In the genomic region with DNA sequence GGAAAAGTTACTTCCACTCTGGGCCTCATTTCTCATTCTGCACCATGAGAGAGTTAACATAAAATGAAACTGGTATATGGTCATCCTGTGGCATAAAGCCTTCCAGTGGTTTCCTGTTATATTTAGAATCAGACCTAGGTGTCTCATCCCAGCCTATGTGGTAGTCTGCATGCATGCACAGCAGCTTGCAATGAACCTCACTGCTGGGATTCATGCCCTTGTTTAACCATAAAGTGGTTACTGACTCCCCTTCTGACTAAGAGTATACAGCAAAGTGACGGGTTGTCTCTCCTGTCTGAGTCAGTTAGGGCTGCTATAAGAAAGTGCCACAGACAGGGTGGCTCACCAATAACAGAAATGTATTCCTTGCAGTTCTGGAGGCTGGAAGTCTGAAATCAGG, we compare ENCODE assay signal across 15 cellular contexts. TPM values are rescaled to one million over a fixed set of nuclear protein-coding genes. Genes with fewer than 3 reads are reported as not detected.
DNase-seq lines count a peak whose midpoint lies in the region; ATAC-seq and TF ChIP-seq lines count a peak whose summit lies in the region.
"Had no signal": no experiment of that assay in that cellular context is flagged by ENCODE, and none has a peak within 500 bp of the region (broad histone marks: within the 10 kb centered on the region; RNA-seq: fewer than 3 reads in every experiment).

No MANE protein-coding gene starts in this region.

- CTCF ChIA-PET in CD4-positive, alpha-beta T cell (lab: Charles Lee), result interaction anchor here (2.1 kb wide), 1 partner anchor 540 kb away, joined by 9 read pairs; no protein-coding TSS in a partner anchor

- H3K4me3 ChIP-seq in GM12865 (ENCODE audit: low read depth, low read length), result no peak overlapping the region
- H3K4me3 ChIP-seq in neural progenitor cell, result no peak overlapping the region
- H3K4me3 ChIP-seq in body of pancreas, result no peak overlapping the region
- H3K4me3 ChIP-seq: ascending aorta, vagina had no signal

- H3K9me3 ChIP-seq in CD4-positive, alpha-beta T cell (ENCODE audit: control insufficient read depth, low read length), result no peaks in the 10 kb centered on the region
- H3K9me3 ChIP-seq in neural progenitor cell (ENCODE audit: low read depth), result no peaks in the 10 kb centered on the region
- H3K9me3 ChIP-seq in body of pancreas, result no peaks in the 10 kb centered on the region
- H3K9me3 ChIP-seq: ascending aorta, Caco-2, neutrophil, vagina had no signal

- H3K36me3 Mint-ChIP-seq in CD4-positive, alpha-beta T cell (ENCODE audit: low read depth), result no peaks in the 10 kb centered on the region
- H3K36me3 Mint-ChIP-seq in neural progenitor cell, result no peaks in the 10 kb centered on the region

- no peak overlapping the region for H3K27ac Mint-ChIP-seq in CD4-positive, alpha-beta T cell
- no peak overlapping the region for H3K27ac Mint-ChIP-seq in neural progenitor cell

- H3K4me3 Mint-ChIP-seq in CD4-positive, alpha-beta T cell, result no peak overlapping the region
- no peak overlapping the region for H3K4me3 Mint-ChIP-seq in neural progenitor cell

- no peaks in the 10 kb centered on the region for H3K27me3 Mint-ChIP-seq in CD4-positive, alpha-beta T cell
- peaks cover 15% of the 10 kb centered on the region for H3K27me3 Mint-ChIP-seq in neural progenitor cell (ENCODE audit: insufficient read depth, low read depth)

- no peak overlapping the region for H3K9ac ChIP-seq in neural progenitor cell

- TF ChIP-seq CTCF in GM12865 (IDR thresholded peaks at IDR 0.05; ENCODE audit: insufficient read depth, low read depth, low read length, missing control alignments) (no peak), neural progenitor cell (IDR thresholded peaks at IDR 0.05) (no peak), body of pancreas (IDR thresholded peaks at IDR 0.05) (no peak)
- no peak for TF ChIP-seq CTCF in CD4-positive, alpha-beta T cell (IDR thresholded peaks at IDR 0.05)

- H4K20me1 ChIP-seq in neural progenitor cell (ENCODE audit: low read depth), result no peaks in the 10 kb centered on the region

- peaks cover 13% of the 10 kb centered on the region for H3K4me1 ChIP-seq in neural progenitor cell
- H3K4me1 ChIP-seq in body of pancreas, result peaks cover 6% of the 10 kb centered on the region
- H3K4me1 ChIP-seq: ascending aorta, Caco-2, vagina had no signal

- no peak for TF ChIP-seq POLR2A in body of pancreas (IDR thresholded peaks at IDR 0.05)

- peak; percentile 84 for DNase-seq in GM12865 (ENCODE audit: low read depth)
- peak; percentile 10 for DNase-seq in amniotic epithelial cell (ENCODE audit: low read depth)
- no peak for DNase-seq in CD4-positive, alpha-beta T cell
- no peak for DNase-seq in neural progenitor cell (ENCODE audit: low spot score)
- DNase-seq in body of pancreas, result no peak
- no peak for DNase-seq in NCI-H1930 (lab: John Stamatoyannopoulos, UW)
- DNase-seq: Caco-2, NCI-H2081, WERI-Rb-1 had no signal

- peak; percentile 57 for ATAC-seq in GM18873 (IDR thresholded peaks at IDR 0.05; ENCODE audit: low FRiP score, unreplicated experiment)
- peak; percentile 63 for ATAC-seq in HG03354 (IDR thresholded peaks at IDR 0.05; ENCODE audit: poor library complexity, severe bottlenecking, unreplicated experiment)
- ATAC-seq in CD4-positive, alpha-beta T cell (ENCODE audit: poor library complexity), result no peak
- no peak for ATAC-seq in body of pancreas
- ATAC-seq: esophagus mucosa had no signal

- H3F3A ChIP-seq in neural progenitor cell (ENCODE audit: low read depth), result no peaks in the 10 kb centered on the region

- H2AFZ ChIP-seq in neural progenitor cell (replicated peaks), result no peak overlapping the region

- WGBS in body of pancreas, 2 donors, result 86 to 92% methylated on average over 1 of the region's 1 CpG

- H3K36me3 ChIP-seq in neural progenitor cell, result no peaks in the 10 kb centered on the region
- no peaks in the 10 kb centered on the region for H3K36me3 ChIP-seq in body of pancreas (replicated peaks in 1 of 2; ENCODE audit: insufficient read depth in 1 of 2, low read depth in 2 of 2)
- H3K36me3 ChIP-seq: ascending aorta, neutrophil, vagina, WERI-Rb-1 had no signal

- intact Hi-C loops in CD4-positive, alpha-beta T cell (cut with DNase I, micrococcal nuclease), result no loop called here
- intact Hi-C loops in body of pancreas (cut with DNase I), result loop anchor here (10.0 kb wide), 1 partner anchor 542 kb away; a partner anchor contains a TSS

- no peaks in the 10 kb centered on the region for H3K79me2 ChIP-seq in neural progenitor cell (ENCODE audit: low read depth)

- no peak overlapping the region for H3K27ac ChIP-seq in CD4-positive, alpha-beta T cell (ENCODE audit: low read depth, low read length)
- H3K27ac ChIP-seq in neural progenitor cell, result no peak overlapping the region
- H3K27ac ChIP-seq in body of pancreas, result no peak overlapping the region
- H3K27ac ChIP-seq: ascending aorta, neutrophil, vagina, WERI-Rb-1 had no signal

- H3K27me3 ChIP-seq in CD4-positive, alpha-beta T cell (ENCODE audit: control insufficient read depth, insufficient read depth, low read length), result no peaks in the 10 kb centered on the region
- H3K27me3 ChIP-seq in neural progenitor cell (no peaks in the 10 kb centered on the region), body of pancreas (no peaks in the 10 kb centered on the region)
- H3K27me3 ChIP-seq: ascending aorta, vagina had no signal

- no peaks in the 10 kb centered on the region for H3K9me3 Mint-ChIP-seq in CD4-positive, alpha-beta T cell
- H3K9me3 Mint-ChIP-seq in neural progenitor cell, result peaks cover 5% of the 10 kb centered on the region

- no peaks in the 10 kb centered on the region for H3K4me1 Mint-ChIP-seq in CD4-positive, alpha-beta T cell (ENCODE audit: low read depth)
- H3K4me1 Mint-ChIP-seq in neural progenitor cell, result peaks cover 10% of the 10 kb centered on the region

- POLR2A ChIA-PET in CD4-positive, alpha-beta T cell (lab: Charles Lee), result no interaction called here

- H3K4me2 ChIP-seq in neural progenitor cell, result no peak overlapping the region

RNA-seq across cellular contexts. Expression of a gene that starts 14.7 kb away (rescaled TPM):
- total RNA-seq in CD4-positive, alpha-beta T cell, result 1 to 10 TPM; 3.3 to 3.6 TPM
- 5.6 and 8.1 TPM in 2 replicates for total RNA-seq in neural progenitor cell (ENCODE audit: low replicate concordance)
- 1 to 10 TPM; 2.3 to 7.5 TPM for total RNA-seq in body of pancreas

Comparison
In these comparisons a context has a peak if more than half of its experiments do, and no peak if none do; other contexts are left out.
1. DNase-seq: peak in GM12865 (single experiment) and amniotic epithelial cell (single experiment); none in CD4-positive, alpha-beta T cell (0 of 10), neural progenitor cell (single experiment), body of pancreas (0 of 4) and NCI-H1930 (0 of 2).
2. ATAC-seq: peak in GM18873 (single experiment) and HG03354 (single experiment); none in CD4-positive, alpha-beta T cell (single experiment) and body of pancreas (single experiment).